ENCODE assay signal across 8 cellular contexts in the genomic region with DNA sequence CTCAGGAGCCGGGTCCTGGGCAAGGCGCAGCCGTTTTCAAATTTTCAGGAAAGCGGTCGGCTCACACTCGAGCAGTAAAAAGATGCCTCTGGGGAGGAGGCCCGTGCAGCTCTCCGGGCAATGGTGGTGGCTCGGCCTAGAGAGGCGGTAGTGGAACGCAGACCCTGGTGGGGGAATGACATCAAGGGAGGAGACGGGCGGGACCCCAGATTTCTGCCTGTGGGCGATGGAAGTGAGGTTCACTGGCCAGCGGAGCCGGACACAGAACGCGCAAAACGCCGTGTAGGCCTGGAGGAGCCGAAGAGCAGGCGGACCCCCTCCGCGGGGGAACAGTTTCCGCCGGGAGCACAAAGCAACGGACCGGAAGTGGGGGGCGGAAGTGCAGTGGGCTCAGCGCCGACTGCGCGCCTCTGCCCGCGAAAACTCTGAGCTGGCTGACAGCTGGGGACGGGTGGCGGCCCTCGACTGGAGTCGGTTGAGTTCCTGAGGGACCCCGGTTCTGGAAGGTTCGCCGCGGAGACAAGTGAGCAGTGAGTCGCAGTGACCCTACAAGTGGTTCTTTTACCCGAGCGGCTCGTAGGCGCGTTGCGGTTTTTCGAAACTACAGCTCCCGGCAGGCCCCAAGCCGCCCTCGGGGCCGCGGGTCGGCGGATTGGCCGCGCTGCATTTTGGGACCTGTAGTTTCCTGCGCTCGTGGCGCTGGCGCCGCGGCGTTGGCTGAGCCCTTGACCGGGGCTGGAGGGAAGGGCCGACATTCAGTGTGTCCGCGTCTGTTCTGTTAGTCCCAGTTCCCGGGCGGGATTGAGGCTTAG. TPM values are rescaled to one million over a fixed set of nuclear protein-coding genes. Genes with fewer than 3 reads are reported as not detected.
DNase-seq lines count a peak whose midpoint lies in the region; ATAC-seq and TF ChIP-seq lines count a peak whose summit lies in the region.

A gene with protein sequence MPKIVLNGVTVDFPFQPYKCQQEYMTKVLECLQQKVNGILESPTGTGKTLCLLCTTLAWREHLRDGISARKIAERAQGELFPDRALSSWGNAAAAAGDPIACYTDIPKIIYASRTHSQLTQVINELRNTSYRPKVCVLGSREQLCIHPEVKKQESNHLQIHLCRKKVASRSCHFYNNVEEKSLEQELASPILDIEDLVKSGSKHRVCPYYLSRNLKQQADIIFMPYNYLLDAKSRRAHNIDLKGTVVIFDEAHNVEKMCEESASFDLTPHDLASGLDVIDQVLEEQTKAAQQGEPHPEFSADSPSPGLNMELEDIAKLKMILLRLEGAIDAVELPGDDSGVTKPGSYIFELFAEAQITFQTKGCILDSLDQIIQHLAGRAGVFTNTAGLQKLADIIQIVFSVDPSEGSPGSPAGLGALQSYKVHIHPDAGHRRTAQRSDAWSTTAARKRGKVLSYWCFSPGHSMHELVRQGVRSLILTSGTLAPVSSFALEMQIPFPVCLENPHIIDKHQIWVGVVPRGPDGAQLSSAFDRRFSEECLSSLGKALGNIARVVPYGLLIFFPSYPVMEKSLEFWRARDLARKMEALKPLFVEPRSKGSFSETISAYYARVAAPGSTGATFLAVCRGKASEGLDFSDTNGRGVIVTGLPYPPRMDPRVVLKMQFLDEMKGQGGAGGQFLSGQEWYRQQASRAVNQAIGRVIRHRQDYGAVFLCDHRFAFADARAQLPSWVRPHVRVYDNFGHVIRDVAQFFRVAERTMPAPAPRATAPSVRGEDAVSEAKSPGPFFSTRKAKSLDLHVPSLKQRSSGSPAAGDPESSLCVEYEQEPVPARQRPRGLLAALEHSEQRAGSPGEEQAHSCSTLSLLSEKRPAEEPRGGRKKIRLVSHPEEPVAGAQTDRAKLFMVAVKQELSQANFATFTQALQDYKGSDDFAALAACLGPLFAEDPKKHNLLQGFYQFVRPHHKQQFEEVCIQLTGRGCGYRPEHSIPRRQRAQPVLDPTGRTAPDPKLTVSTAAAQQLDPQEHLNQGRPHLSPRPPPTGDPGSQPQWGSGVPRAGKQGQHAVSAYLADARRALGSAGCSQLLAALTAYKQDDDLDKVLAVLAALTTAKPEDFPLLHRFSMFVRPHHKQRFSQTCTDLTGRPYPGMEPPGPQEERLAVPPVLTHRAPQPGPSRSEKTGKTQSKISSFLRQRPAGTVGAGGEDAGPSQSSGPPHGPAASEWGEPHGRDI (N-terminal part only) (plus strand): TSS at position 376 of the 812 bp plus-strand sequence. CDS start 1,091 bp downstream, outside the sequence.

- peak within 1 kb of the TSS; percentile 86 for H3K27ac Mint-ChIP-seq in progenitor cell of endocrine pancreas

- H3K27ac ChIP-seq in upper lobe of right lung = peak within 1 kb of the TSS; percentile 89

- no peaks in the 10 kb centered on the region for H3K9me3 ChIP-seq in upper lobe of right lung

- peak within 1 kb of the TSS; percentile 92 for H3K4me3 ChIP-seq in upper lobe of right lung

- no peak for TF ChIP-seq CTCF in GM13976 (IDR thresholded peaks at IDR 0.05; ENCODE audit: borderline replicate concordance, control extremely low read depth, extremely low read depth, insufficient read depth, missing control alignments)
- TF ChIP-seq CTCF in progenitor cell of endocrine pancreas (IDR thresholded peaks at IDR 0.05; ENCODE audit: unreplicated experiment) = no peak
- no peak for TF ChIP-seq CTCF in upper lobe of right lung (IDR thresholded peaks at IDR 0.05)

- no peaks in the 10 kb centered on the region for H3K27me3 ChIP-seq in upper lobe of right lung

- peak within 1 kb of the TSS; percentile 95 for H3K4me3 Mint-ChIP-seq in progenitor cell of endocrine pancreas (ENCODE audit: low read depth)

- H3K4me1 ChIP-seq in upper lobe of right lung = peaks cover 18% of the 10 kb centered on the region

- peaks cover 22% of the 10 kb centered on the region for H3K36me3 ChIP-seq in upper lobe of right lung

- peak; percentile 79 for ATAC-seq in HG02852 (IDR thresholded peaks at IDR 0.05; ENCODE audit: unreplicated experiment)
- peak; percentile 95 for ATAC-seq in left cardiac atrium
- peak; percentile 95 for ATAC-seq in upper lobe of right lung

- intact Hi-C loops in T-helper 1 cell treated with Interleukin-12 subunit alpha and Interleukin-12 subunit beta and Interleukin-4 antibody, amounts not matched to agents 30 ng/mL and 1 ng/mL, for 36 hours (cut with micrococcal nuclease) = loop anchor here (1.0 to 10.0 kb wide), 13 partner anchors 16 to 723 kb away; a partner anchor contains a TSS
- intact Hi-C loops in left cardiac atrium (cut with DNase I) (loop anchor here in 1 of 2 donors (1.0 kb wide), 1 partner anchor 49 kb away; a partner anchor contains a TSS), upper lobe of right lung (cut with DNase I) (no loop called here)

- H3K27me3 Mint-ChIP-seq in progenitor cell of endocrine pancreas = peaks cover 4% of the 10 kb centered on the region

- no peaks in the 10 kb centered on the region for H3K36me3 Mint-ChIP-seq in progenitor cell of endocrine pancreas (ENCODE audit: insufficient read depth)

- peaks cover 17% of the 10 kb centered on the region for H3K4me1 Mint-ChIP-seq in progenitor cell of endocrine pancreas (ENCODE audit: low read depth)

- in situ Hi-C loops in GM13976 (cut with MboI; ENCODE audit: low sequenced_read_pairs, unreplicated experiment) = no loop called here

- H3K9me3 Mint-ChIP-seq in progenitor cell of endocrine pancreas (ENCODE audit: low read depth) = no peaks in the 10 kb centered on the region

- DNase-seq in GM13976 (ENCODE audit: low spot score) (peak; percentile 98), NCI-H1694 (lab: John Stamatoyannopoulos, UW) (peak; percentile 38), amniotic epithelial cell (ENCODE audit: low read depth) (peak; percentile 90), left cardiac atrium (peak; percentile 94), progenitor cell of endocrine pancreas (ENCODE audit: low spot score, unreplicated experiment) (peak; percentile 81), upper lobe of right lung (peak; percentile 96)

RNA-seq across cellular contexts. Expression of the gene that starts here (rescaled TPM):
- 43.1 and 47.5 TPM in 2 replicates for total RNA-seq in T-helper 1 cell treated with Interleukin-12 subunit alpha and Interleukin-12 subunit beta and Interleukin-4 antibody, amounts not matched to agents 30 ng/mL and 1 ng/mL, for 36 hours
- total RNA-seq in left cardiac atrium (10 to 100 TPM; 13.5 to 17.3 TPM), progenitor cell of endocrine pancreas (35.5 and 39.7 TPM in 2 replicates), upper lobe of right lung (26.7 TPM)

Comparison
In these comparisons a context has a peak if more than half of its experiments do, and no peak if none do; other contexts are left out.
1. Peak in every context shown above with its lines: DNase-seq, ATAC-seq, H3K4me3 ChIP-seq and H3K27ac ChIP-seq.
2. DNase-seq: peak in every context shown above with its lines; median percentile 98 in GM13976; 96 in upper lobe of right lung; 94 in left cardiac atrium; 90 in amniotic epithelial cell; 81 in progenitor cell of endocrine pancreas; 38 in NCI-H1694.